ENCODE assay signal across 24 cellular contexts in the genomic region with DNA sequence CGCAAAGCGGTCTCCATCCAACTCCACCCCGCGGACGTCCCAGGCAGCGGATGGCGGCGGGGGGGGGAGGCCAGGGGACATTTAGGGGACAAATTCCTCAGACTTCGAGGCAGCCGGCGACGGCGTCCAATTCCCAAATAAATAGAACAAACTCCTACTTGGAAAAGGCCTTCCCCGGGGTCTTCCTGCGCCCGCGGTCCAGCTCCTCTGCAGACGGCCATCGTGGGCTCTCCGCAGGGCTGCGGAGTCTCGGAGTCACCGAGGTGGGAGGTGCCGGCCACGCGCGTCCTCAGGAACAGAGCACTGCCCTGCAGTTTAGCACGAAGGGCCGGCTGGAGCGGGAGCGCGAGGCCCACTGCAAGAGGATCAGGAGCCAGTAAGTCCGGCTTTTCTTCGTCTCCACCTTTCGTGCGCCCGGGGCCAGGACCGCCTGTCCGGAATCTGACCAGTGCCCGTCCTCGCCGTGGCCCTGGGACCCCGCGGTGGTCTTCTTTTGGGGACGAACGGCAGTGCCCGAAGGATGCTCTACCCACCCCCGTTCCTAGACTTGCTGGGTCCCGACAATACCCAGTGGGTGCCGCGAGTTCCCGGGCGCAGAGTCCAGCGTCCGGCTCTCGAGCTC. TPM values are rescaled to one million over a fixed set of nuclear protein-coding genes. Genes with fewer than 3 reads are reported as not detected.
DNase-seq lines count a peak whose midpoint lies in the region; ATAC-seq and TF ChIP-seq lines count a peak whose summit lies in the region.
"Had no signal": no experiment of that assay in that cellular context is flagged by ENCODE, and none has a peak within 500 bp of the region (broad histone marks: within the 10 kb centered on the region; RNA-seq: fewer than 3 reads in every experiment).

No MANE protein-coding gene starts in this region.

- H3K9me3 ChIP-seq in HUES6 (ENCODE audit: control insufficient read depth, insufficient read depth, low read depth, low read length) (no peaks in the 10 kb centered on the region), endodermal cell (ENCODE audit: control insufficient read depth, low read length) (no peaks in the 10 kb centered on the region)
- H3K9me3 ChIP-seq: thoracic aorta had no signal

- 6 to 9% methylated on average over 33 to 56 of the region's 56 CpGs for WGBS in endodermal cell (ENCODE audit: insufficient coverage in 1 of 2, insufficient read length in 1 of 2), 2 experiments

- H3K27me3 Mint-ChIP-seq in activated naive CD8-positive, alpha-beta T cell: peaks cover 24% of the 10 kb centered on the region
- H3K27me3 Mint-ChIP-seq in activated naive CD8-positive, alpha-beta T cell treated with anti-CD3 and anti-CD28 coated beads for 36 hours: peaks cover 70% of the 10 kb centered on the region
- peaks cover 84% of the 10 kb centered on the region for H3K27me3 Mint-ChIP-seq in endodermal cell (ENCODE audit: insufficient read depth)

- H3K4me3 Mint-ChIP-seq in activated naive CD8-positive, alpha-beta T cell: peak overlapping the region; percentile 32
- no peak overlapping the region for H3K4me3 Mint-ChIP-seq in activated naive CD8-positive, alpha-beta T cell treated with anti-CD3 and anti-CD28 coated beads for 36 hours
- H3K4me3 Mint-ChIP-seq in endodermal cell: no peak overlapping the region
- H3K4me3 Mint-ChIP-seq in stimulated activated effector memory CD8-positive, alpha-beta T cell treated with anti-CD3 and anti-CD28 coated beads, Interleukin-12 subunit alpha, Interleukin-12 subunit beta, amount 100 ng/mL, for 72 hours: peak overlapping the region; percentile 24

- no peaks in the 10 kb centered on the region for H3K9me3 Mint-ChIP-seq in activated naive CD8-positive, alpha-beta T cell (ENCODE audit: low read depth)
- no peaks in the 10 kb centered on the region for H3K9me3 Mint-ChIP-seq in activated naive CD8-positive, alpha-beta T cell treated with anti-CD3 and anti-CD28 coated beads for 36 hours
- H3K9me3 Mint-ChIP-seq in endodermal cell: no peaks in the 10 kb centered on the region
- no peaks in the 10 kb centered on the region for H3K9me3 Mint-ChIP-seq in stimulated activated effector memory CD8-positive, alpha-beta T cell treated with anti-CD3 and anti-CD28 coated beads, Interleukin-12 subunit alpha, Interleukin-12 subunit beta, amount 100 ng/mL, for 72 hours

- H3K36me3 Mint-ChIP-seq in activated naive CD8-positive, alpha-beta T cell: no peaks in the 10 kb centered on the region
- no peaks in the 10 kb centered on the region for H3K36me3 Mint-ChIP-seq in activated naive CD8-positive, alpha-beta T cell treated with anti-CD3 and anti-CD28 coated beads for 36 hours
- no peaks in the 10 kb centered on the region for H3K36me3 Mint-ChIP-seq in endodermal cell (ENCODE audit: low read depth)
- H3K36me3 Mint-ChIP-seq in stimulated activated effector memory CD8-positive, alpha-beta T cell treated with anti-CD3 and anti-CD28 coated beads, Interleukin-12 subunit alpha, Interleukin-12 subunit beta, amount 100 ng/mL, for 72 hours: peaks cover 3% of the 10 kb centered on the region

- H3K27me3 ChIP-seq in HUES6 (ENCODE audit: control insufficient read depth, insufficient read depth, low read length) (peaks cover 98% of the 10 kb centered on the region), endodermal cell (ENCODE audit: control insufficient read depth, insufficient read depth, low read length, poor library complexity, severe bottlenecking) (peaks cover 100% of the 10 kb centered on the region)

- peaks cover 44% of the 10 kb centered on the region for H3K4me1 ChIP-seq in HUES6 (ENCODE audit: control insufficient read depth, insufficient read depth, low read length)
- H3K4me1 ChIP-seq in endodermal cell (ENCODE audit: control insufficient read depth, insufficient read depth, low read length): peaks cover 3% of the 10 kb centered on the region
- H3K4me1 ChIP-seq: parathyroid adenoma had no signal

- H3K27ac Mint-ChIP-seq in activated naive CD8-positive, alpha-beta T cell: no peak overlapping the region
- no peak overlapping the region for H3K27ac Mint-ChIP-seq in activated naive CD8-positive, alpha-beta T cell treated with anti-CD3 and anti-CD28 coated beads for 36 hours
- H3K27ac Mint-ChIP-seq in endodermal cell: no peak overlapping the region
- no peak overlapping the region for H3K27ac Mint-ChIP-seq in stimulated activated effector memory CD8-positive, alpha-beta T cell treated with anti-CD3 and anti-CD28 coated beads, Interleukin-12 subunit alpha, Interleukin-12 subunit beta, amount 100 ng/mL, for 72 hours

- no peak overlapping the region for H3K27ac ChIP-seq in HUES6 (ENCODE audit: low read depth, low read length)
- no peak overlapping the region for H3K27ac ChIP-seq in endodermal cell (ENCODE audit: low read depth, low read length)
- H3K27ac ChIP-seq: parathyroid adenoma, RWPE1, thoracic aorta had no signal

- POLR2A ChIA-PET in GM10248 (lab: Yijun Ruan, JAX): no interaction called here

- ATAC-seq in stimulated activated effector memory CD8-positive, alpha-beta T cell treated with anti-CD3 and anti-CD28 coated beads, Interleukin-12 subunit alpha, Interleukin-12 subunit beta, amount 100 ng/mL, for 72 hours: no peak
- ATAC-seq in GM18870 (IDR thresholded peaks at IDR 0.05; ENCODE audit: unreplicated experiment): no peak

- H3K4me3 ChIP-seq in HUES6 (ENCODE audit: low read depth, low read length) (peak overlapping the region; percentile 46), endodermal cell (ENCODE audit: low read length) (no peak overlapping the region)
- H3K4me3 ChIP-seq: thoracic aorta had no signal

- TF ChIP-seq CTCF in endodermal cell (conservative IDR thresholded peaks at IDR 0.05): no peak
- TF ChIP-seq CTCF in GM10248 (IDR thresholded peaks at IDR 0.05; ENCODE audit: control extremely low read depth, extremely low read depth, low read depth, missing control alignments): no peak

- H3K36me3 ChIP-seq in HUES6 (ENCODE audit: control insufficient read depth, insufficient read depth, low read length) (no peaks in the 10 kb centered on the region), endodermal cell (ENCODE audit: control insufficient read depth, insufficient read depth, low read length) (no peaks in the 10 kb centered on the region)
- H3K36me3 ChIP-seq: thoracic aorta had no signal

- H3K9ac ChIP-seq in HUES6 (ENCODE audit: low read length) (no peak overlapping the region), endodermal cell (ENCODE audit: extremely low read depth, low read length, poor library complexity, severe bottlenecking) (no peak overlapping the region)
- H3K9ac ChIP-seq: parathyroid adenoma had no signal

- no peak for DNase-seq in activated naive CD8-positive, alpha-beta T cell treated with anti-CD3 and anti-CD28 coated beads for 36 hours
- DNase-seq in endodermal cell (peak; percentile 73), GM10248 (ENCODE audit: extremely low spot score) (no peak), amygdala (lab: John Stamatoyannopoulos, UW) (no peak)
- DNase-seq in stimulated activated effector memory CD8-positive, alpha-beta T cell treated with anti-CD3 and anti-CD28 coated beads, Interleukin-12 subunit alpha, Interleukin-12 subunit beta, amount 100 ng/mL, for 72 hours (ENCODE audit: low spot score in 2 of 2): no peak
- DNase-seq: activated gamma-delta T cell, amniotic stem cell, DMS79 treated with DMSO at 0.1 percent for 48 hours, islet precursor cell, NCI-H510A had no signal

- peaks cover 25% of the 10 kb centered on the region for H3K4me1 Mint-ChIP-seq in activated naive CD8-positive, alpha-beta T cell (ENCODE audit: low read depth)
- peaks cover 16% of the 10 kb centered on the region for H3K4me1 Mint-ChIP-seq in activated naive CD8-positive, alpha-beta T cell treated with anti-CD3 and anti-CD28 coated beads for 36 hours
- H3K4me1 Mint-ChIP-seq in endodermal cell: peaks cover 6% of the 10 kb centered on the region
- H3K4me1 Mint-ChIP-seq in stimulated activated effector memory CD8-positive, alpha-beta T cell treated with anti-CD3 and anti-CD28 coated beads, Interleukin-12 subunit alpha, Interleukin-12 subunit beta, amount 100 ng/mL, for 72 hours: peaks cover 28% of the 10 kb centered on the region

- CTCF ChIA-PET in GM10248 (lab: Yijun Ruan, JAX): interaction anchor here (2.1 kb wide), 1 partner anchor 34 kb away, joined by 6 read pairs; no protein-coding TSS in a partner anchor

RNA-seq across cellular contexts. Expression of a gene that starts 1.4 kb away (rescaled TPM):
- total RNA-seq in activated naive CD8-positive, alpha-beta T cell treated with anti-CD3 and anti-CD28 coated beads for 36 hours: not detected
- total RNA-seq in endodermal cell: not detected
- polyA plus RNA-seq in endodermal cell (2013, experiment 1 of 2): 1.2 TPM
- polyA plus RNA-seq in endodermal cell (2013, experiment 2 of 2): 0.46 TPM
- total RNA-seq: cardiac septum; CD4-positive, alpha-beta memory T cell; dermis blood vessel endothelial cell; IMR-90; mammary epithelial cell; MCF 10A; myocyte; thoracic aorta had no signal
- polyA plus RNA-seq: AG04450; CD4-positive, alpha-beta memory T cell; IMR-90; mammary epithelial cell had no signal

RNA-seq across cellular contexts. Expression of a gene that starts 52.8 kb away (rescaled TPM):
- total RNA-seq in activated naive CD8-positive, alpha-beta T cell treated with anti-CD3 and anti-CD28 coated beads for 36 hours: 10 to 100 TPM; 49.7 to 52.1 TPM
- total RNA-seq in endodermal cell: 10 to 100 TPM in 1 of 2 donors, 1 to 10 TPM in 1; 8.9 to 10.2 TPM
- 3.2 TPM for polyA plus RNA-seq in endodermal cell (2013, experiment 1 of 2)
- polyA plus RNA-seq in endodermal cell (2013, experiment 2 of 2): 3.4 TPM
- total RNA-seq: myocyte had no signal

Comparison
In these comparisons a context has a peak if more than half of its experiments do, and no peak if none do; other contexts are left out.
1. H3K4me3 Mint-ChIP-seq: peak in activated naive CD8-positive, alpha-beta T cell (single experiment) and stimulated activated effector memory CD8-positive, alpha-beta T cell treated with anti-CD3 and anti-CD28 coated beads, Interleukin-12 subunit alpha, Interleukin-12 subunit beta, amount 100 ng/mL, for 72 hours (single experiment); none in activated naive CD8-positive, alpha-beta T cell treated with anti-CD3 and anti-CD28 coated beads for 36 hours (single experiment) and endodermal cell (single experiment).
2. RNA of a gene that starts 52.8 kb away (total RNA-seq): 49.7 to 52.1 TPM in activated naive CD8-positive, alpha-beta T cell treated with anti-CD3 and anti-CD28 coated beads for 36 hours; 8.9 to 10.2 TPM in endodermal cell; every median in the first group is over 4 times any median in the second.